Comparison of ENCODE assay signal across 17 cellular contexts in genomic region chr3:150612494-150612893, GRCh38.
"Had no signal": no experiment of that assay in that cellular context is flagged by ENCODE, and none has a peak within 500 bp of the region (broad histone marks: within the 10 kb centered on the region; RNA-seq: fewer than 3 reads in every experiment).

No MANE protein-coding gene starts in this region.

- FAIRE-seq: keratinocyte had no signal

- H3K27me3 ChIP-seq: ascending aorta, upper lobe of right lung had no signal

- H3K4me3 Mint-ChIP-seq: activated T-helper 1 cell treated with anti-CD3 and anti-CD28 coated beads, Interleukin-12 subunit alpha, Interleukin-12 subunit beta, Interleukin-2, Interleukin-4 antibody, amounts not matched to agents 30 ng/mL and 10 ng/mL and 1 ng/mL, durations not matched to agents 14 hours and 24 hours and 36 hours; central memory CD8-positive, alpha-beta T cell; T-cell had no signal

- H3K4me3 ChIP-seq: ascending aorta, coronary artery, upper lobe of right lung had no signal

- H3K27ac ChIP-seq: ascending aorta, coronary artery, upper lobe of right lung had no signal

- H3K9me3 Mint-ChIP-seq: central memory CD8-positive, alpha-beta T cell had no signal

- H3K27me3 Mint-ChIP-seq: central memory CD8-positive, alpha-beta T cell; T-cell had no signal

- H3K9me3 ChIP-seq: ascending aorta, upper lobe of right lung had no signal

- H3K27ac Mint-ChIP-seq: activated T-helper 1 cell treated with anti-CD3 and anti-CD28 coated beads, Interleukin-12 subunit alpha, Interleukin-12 subunit beta, Interleukin-2, Interleukin-4 antibody, amounts not matched to agents 30 ng/mL and 10 ng/mL and 1 ng/mL, durations not matched to agents 14 hours and 24 hours and 36 hours; T-cell had no signal

- DNase-seq: activated naive CD4-positive, alpha-beta T cell treated with Interleukin-2 at 50 U/mL for 16 hours; erythroblast; foreskin melanocyte; glutamatergic neuron; midbrain; occipital lobe; retina; stimulated activated naive CD4-positive, alpha-beta T cell; T-cell; T1000; upper lobe of right lung had no signal

- ATAC-seq: SK-N-SH treated with all-trans-retinoic acid at 6 μM for 48 hours, T-cell had no signal
